Comparison of ENCODE assay signal across 24 cellular contexts in genomic region chr6:132596201-132596600, GRCh38. TPM values are rescaled to one million over a fixed set of nuclear protein-coding genes. Genes with fewer than 3 reads are reported as not detected.
DNase-seq lines count a peak whose midpoint lies in the region; ATAC-seq, FAIRE-seq and TF ChIP-seq lines count a peak whose summit lies in the region.
"Had no signal": no experiment of that assay in that cellular context is flagged by ENCODE, and none has a peak within 500 bp of the region (broad histone marks: within the 10 kb centered on the region; RNA-seq: fewer than 3 reads in every experiment).

No MANE protein-coding gene starts in this region.

- H3K9me3 ChIP-seq in body of pancreas, result no peaks in the 10 kb centered on the region
- no peaks in the 10 kb centered on the region for H3K9me3 ChIP-seq in right lobe of liver
- H3K9me3 ChIP-seq: BE2C, BLaER1 had no signal

- no peaks in the 10 kb centered on the region for H3K4me1 ChIP-seq in body of pancreas
- H3K4me1 ChIP-seq in right lobe of liver, result peaks cover 0 to 14% (median 2%) of the 10 kb centered on the region in 4 donors
- H3K4me1 ChIP-seq: BE2C, BLaER1 had no signal

- no peak overlapping the region for H3K4me3 ChIP-seq in body of pancreas
- H3K4me3 ChIP-seq in right lobe of liver, result no peak overlapping the region
- H3K4me3 ChIP-seq: BLaER1 had no signal

- H3K36me3 ChIP-seq in body of pancreas (replicated peaks in 1 of 2; ENCODE audit: insufficient read depth in 1 of 2, low read depth in 2 of 2), result no peaks in the 10 kb centered on the region
- no peaks in the 10 kb centered on the region for H3K36me3 ChIP-seq in right lobe of liver
- H3K36me3 ChIP-seq: BE2C, BLaER1 had no signal

- DNase-seq in body of pancreas (no peak), right lobe of liver (peak in 1 of 3 donors; percentile 54), DMS79 (lab: John Stamatoyannopoulos, UW) (no peak), KBM-7 (no peak)
- DNase-seq in activated CD8-positive, alpha-beta memory T cell treated with anti-CD3 and anti-CD28 coated beads, Interleukin-2, amount 50 U/mL, for 48 hours, result no peak
- DNase-seq: 8988T; ACHN; BE2C; C1 segment of cervical spinal cord; CD4-positive, alpha-beta memory T cell; CD4-positive, CD25-positive, alpha-beta regulatory T cell; CD8-positive, alpha-beta memory T cell; COR-L47; DMS 273 treated with DMSO at 0.1 percent for 48 hours; DMS153; DMS53; DMS79 treated with DMSO at 0.1 percent for 48 hours; GF-D8 had no signal

- in situ Hi-C loops in KBM-7 (cut with MboI; ENCODE audit: low pct_unique_long_range_greater_than_20kb, low sequenced_read_pairs), result no loop called here

- TF ChIP-seq POLR2A in body of pancreas (IDR thresholded peaks at IDR 0.05) (no peak), right lobe of liver (IDR thresholded peaks at IDR 0.05) (no peak)

- H3K27me3 ChIP-seq in body of pancreas (no peaks in the 10 kb centered on the region), right lobe of liver (no peaks in the 10 kb centered on the region)
- H3K27me3 ChIP-seq: BLaER1 had no signal

- TF ChIP-seq CTCF in body of pancreas (IDR thresholded peaks at IDR 0.05), result no peak
- no peak for TF ChIP-seq CTCF in right lobe of liver (IDR thresholded peaks at IDR 0.05)

- intact Hi-C loops in body of pancreas (cut with DNase I), result no loop called here
- intact Hi-C loops in right lobe of liver (cut with DNase I), result no loop called here

- WGBS in body of pancreas, 2 donors, result 26 to 31% methylated on average over 6 of the region's 6 CpGs
- WGBS in right lobe of liver (ENCODE audit: insufficient coverage, low coverage, low lambda C conversion rate, missing lambda C conversion rate), result 23% methylated on average over 6 of the region's 6 CpGs

- H3K27ac ChIP-seq in body of pancreas, result no peak overlapping the region
- peak overlapping the region; percentile 56 to 76 (median 59) for H3K27ac ChIP-seq in right lobe of liver
- H3K27ac ChIP-seq: BLaER1 had no signal

- ATAC-seq in body of pancreas, result peak; percentile 27
- ATAC-seq in right lobe of liver, result peak; percentile 69 to 77 (median 74)

- FAIRE-seq in islet of Langerhans (lab: Jason Lieb, UNC), result peak; percentile 17
- FAIRE-seq: A204.1, GM12891, GM19239 had no signal

RNA-seq across cellular contexts. Expression of gene TAAR5, which starts 6.7 kb away (rescaled TPM):
- total RNA-seq in body of pancreas (not detected), right lobe of liver (not detected)
- total RNA-seq: A673; CD4-positive, alpha-beta memory T cell; CD4-positive, CD25-positive, alpha-beta regulatory T cell; CD8-positive, alpha-beta memory T cell had no signal

RNA-seq across cellular contexts. Expression of gene TAAR6, which starts 26.1 kb away (rescaled TPM):
- total RNA-seq in body of pancreas (not detected), right lobe of liver (not detected)
- total RNA-seq: A673; CD4-positive, alpha-beta memory T cell; CD4-positive, CD25-positive, alpha-beta regulatory T cell; CD8-positive, alpha-beta memory T cell had no signal

RNA-seq across cellular contexts. Expression of gene TAAR2, which starts 27.9 kb away (rescaled TPM):
- total RNA-seq in body of pancreas, result not detected
- total RNA-seq in right lobe of liver, result not detected
- total RNA-seq: A673; CD4-positive, alpha-beta memory T cell; CD4-positive, CD25-positive, alpha-beta regulatory T cell; CD8-positive, alpha-beta memory T cell had no signal

RNA-seq across cellular contexts. Expression of gene TAAR8, which starts 43.7 kb away (rescaled TPM):
- total RNA-seq in body of pancreas, result not detected
- not detected for total RNA-seq in right lobe of liver
- total RNA-seq: A673; CD4-positive, alpha-beta memory T cell; CD4-positive, CD25-positive, alpha-beta regulatory T cell; CD8-positive, alpha-beta memory T cell had no signal

RNA-seq across cellular contexts. Expression of gene TAAR9, which starts 58.1 kb away (rescaled TPM):
- total RNA-seq in body of pancreas (not detected), right lobe of liver (not detected)
- total RNA-seq: A673; CD4-positive, alpha-beta memory T cell; CD4-positive, CD25-positive, alpha-beta regulatory T cell; CD8-positive, alpha-beta memory T cell had no signal

Comparison
In these comparisons a context has a peak if more than half of its experiments do, and no peak if none do; other contexts are left out.
1. H3K27ac ChIP-seq: peak in right lobe of liver (3 of 3); none in body of pancreas (0 of 4).